Comparison of ENCODE assay signal across 20 cellular contexts in genomic region chr15:67796728-67797127, GRCh38. TPM values are rescaled to one million over a fixed set of nuclear protein-coding genes. Genes with fewer than 3 reads are reported as not detected.
"Had no signal": no experiment of that assay in that cellular context is flagged by ENCODE, and none has a peak within 500 bp of the region (broad histone marks: within the 10 kb centered on the region; RNA-seq: fewer than 3 reads in every experiment).

No MANE protein-coding gene starts in this region.

- H2AFZ ChIP-seq: hepatocyte had no signal

- H3K4me1 Mint-ChIP-seq: T-helper 17 cell had no signal

- DNase-seq: activated CD4-positive, alpha-beta memory T cell treated with anti-CD3 and anti-CD28 coated beads for 36 hours; activated CD4-positive, CD25-positive, alpha-beta regulatory T cell treated with anti-CD3 and anti-CD28 coated beads, Interleukin-2, amount 50 U/mL, for 72 hours; activated naive CD4-positive, alpha-beta T cell; activated naive CD8-positive, alpha-beta T cell treated with anti-CD3 and anti-CD28 coated beads, Interleukin-2, amount 50 U/mL, for 24 hours; effector CD8-positive, alpha-beta T cell; kidney glomerular epithelial cell; stimulated activated CD4-positive, alpha-beta T cell treated with anti-CD3 and anti-CD28 coated beads, Interleukin-15, amount 100 ng/mL, for 24 hours; stimulated activated CD4-positive, alpha-beta T cell treated with anti-CD3 and anti-CD28 coated beads, Interleukin-4, amount 100 ng/mL, for 4 hours; stomach; T-helper 17 cell had no signal

- H3K79me2 ChIP-seq: hepatocyte had no signal

- H3K4me3 ChIP-seq: ascending aorta, gastroesophageal sphincter, hepatocyte, stomach, thoracic aorta had no signal

- H3K4me3 Mint-ChIP-seq: activated CD4-positive, alpha-beta memory T cell treated with anti-CD3 and anti-CD28 coated beads for 36 hours; activated naive CD8-positive, alpha-beta T cell treated with anti-CD3 and anti-CD28 coated beads, Interleukin-2, amount 50 U/mL, for 24 hours; natural killer cell treated with Interleukin-12 subunit alpha and Interleukin-12 subunit beta and Interleukin-15 and Interleukin-18, amount 100 ng/mL, for 72 hours; T-helper 17 cell had no signal

- H3K27ac Mint-ChIP-seq: activated CD4-positive, alpha-beta memory T cell treated with anti-CD3 and anti-CD28 coated beads for 36 hours; activated naive CD8-positive, alpha-beta T cell treated with anti-CD3 and anti-CD28 coated beads, Interleukin-2, amount 50 U/mL, for 24 hours; natural killer cell treated with Interleukin-12 subunit alpha and Interleukin-12 subunit beta and Interleukin-15 and Interleukin-18, amount 100 ng/mL, for 72 hours; T-helper 17 cell had no signal

- H3K4me1 ChIP-seq: ascending aorta, gastroesophageal sphincter, stomach had no signal

- H3K4me2 ChIP-seq: hepatocyte had no signal

- H3K27ac ChIP-seq: ascending aorta, epithelial cell of prostate, gastroesophageal sphincter, hepatocyte, stomach, thoracic aorta had no signal

- H3K27me3 ChIP-seq: ascending aorta, gastroesophageal sphincter, hepatocyte, stomach had no signal

- H3K36me3 ChIP-seq: ascending aorta, thoracic aorta had no signal

- H3K9me3 Mint-ChIP-seq: natural killer cell treated with Interleukin-12 subunit alpha and Interleukin-12 subunit beta and Interleukin-15 and Interleukin-18, amount 100 ng/mL, for 72 hours had no signal

- H3K27me3 Mint-ChIP-seq: activated CD4-positive, alpha-beta memory T cell treated with anti-CD3 and anti-CD28 coated beads for 36 hours; activated naive CD8-positive, alpha-beta T cell treated with anti-CD3 and anti-CD28 coated beads, Interleukin-2, amount 50 U/mL, for 24 hours; natural killer cell treated with Interleukin-12 subunit alpha and Interleukin-12 subunit beta and Interleukin-15 and Interleukin-18, amount 100 ng/mL, for 72 hours; T-helper 17 cell had no signal

- ATAC-seq: activated naive CD8-positive, alpha-beta T cell treated with anti-CD3 and anti-CD28 coated beads, Interleukin-2, amount 50 U/mL, for 24 hours; gastroesophageal sphincter; natural killer cell treated with Interleukin-12 subunit alpha and Interleukin-12 subunit beta and Interleukin-15 and Interleukin-18, amount 100 ng/mL, for 72 hours; T-helper 17 cell had no signal

RNA-seq across cellular contexts. Expression of gene SKOR1, which starts 28.6 kb away (rescaled TPM):
- total RNA-seq: ascending aorta had no signal

RNA-seq across cellular contexts. Expression of gene RNU6-1, which starts 43.1 kb away (rescaled TPM):
- total RNA-seq: activated CD4-positive, alpha-beta memory T cell treated with anti-CD3 and anti-CD28 coated beads for 36 hours; ascending aorta; bronchial epithelial cell; gastroesophageal sphincter; hepatocyte; natural killer cell treated with Interleukin-12 subunit alpha and Interleukin-12 subunit beta and Interleukin-15 and Interleukin-18, amount 100 ng/mL, for 72 hours; omental fat pad; skeletal muscle tissue; stomach; T-helper 17 cell; thoracic aorta; urinary bladder had no signal
